In the genomic region with DNA sequence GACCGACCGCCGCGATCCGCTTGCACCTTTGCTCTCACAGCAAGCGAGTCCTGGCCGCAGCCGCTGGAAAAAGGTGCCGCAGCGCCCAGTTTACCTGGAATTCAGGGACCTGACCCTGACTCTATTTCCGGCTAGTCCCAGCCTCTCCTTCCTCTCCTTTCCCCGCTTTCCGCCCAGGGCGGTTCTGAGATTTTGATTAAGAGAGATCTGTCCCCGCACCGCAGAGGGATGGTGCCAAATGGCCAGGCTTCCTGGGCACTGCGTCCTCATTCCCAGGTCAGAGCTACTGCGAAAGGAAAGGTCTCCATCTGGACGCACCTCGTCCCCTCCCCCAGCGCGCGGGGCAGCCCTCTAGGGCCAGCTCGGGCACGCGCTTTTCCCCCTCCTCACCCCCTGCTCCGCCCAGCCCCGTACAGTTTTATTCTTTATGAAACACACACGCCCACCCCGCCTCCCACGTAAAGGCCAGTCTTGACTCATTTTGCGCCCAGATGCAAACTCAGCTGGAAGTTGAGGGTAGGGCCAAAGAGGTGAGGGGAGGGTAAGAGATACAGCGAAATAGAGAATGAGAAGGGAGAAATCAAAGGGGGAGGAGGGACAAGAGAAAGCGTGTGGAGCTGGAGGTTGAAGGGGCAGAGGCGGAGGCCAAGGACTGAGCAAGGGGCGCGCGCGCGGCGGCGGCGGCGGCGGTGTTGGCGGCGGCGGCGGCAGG, we compare ENCODE assay signal across 9 cellular contexts.
DNase-seq lines count a peak whose midpoint lies in the region; ATAC-seq and TF ChIP-seq lines count a peak whose summit lies in the region.
"Had no signal": no experiment of that assay in that cellular context is flagged by ENCODE, and none has a peak within 500 bp of the region (broad histone marks: within the 10 kb centered on the region; RNA-seq: fewer than 3 reads in every experiment).

No MANE protein-coding gene starts in this region.

- ATAC-seq in HG02870 (IDR thresholded peaks at IDR 0.05; ENCODE audit: unreplicated experiment) (peak; percentile 55), lung (ENCODE audit: insufficient read depth, low FRiP score) (no peak), GM18520 (IDR thresholded peaks at IDR 0.05; ENCODE audit: unreplicated experiment) (no peak), GM19463 (IDR thresholded peaks at IDR 0.05; ENCODE audit: unreplicated experiment) (no peak)
- ATAC-seq: GM12878 had no signal

- H3K4me3 ChIP-seq in AG10803 (ENCODE audit: low read length) = peak overlapping the region; percentile 53
- peak overlapping the region; percentile 47 for H3K4me3 ChIP-seq in brain microvascular endothelial cell (ENCODE audit: low read depth, low read length)
- peak overlapping the region; percentile 11 for H3K4me3 ChIP-seq in lung
- H3K4me3 ChIP-seq: GM12878 had no signal

- TF ChIP-seq CTCF in AG10803 (conservative IDR thresholded peaks at IDR 0.05; ENCODE audit: low read length) (no peak), brain microvascular endothelial cell (IDR thresholded peaks at IDR 0.05; ENCODE audit: low read depth, low read length, missing control alignments) (no peak), lung (IDR thresholded peaks at IDR 0.05; ENCODE audit: control extremely low read depth, extremely low read depth) (no peak)

- peaks cover 70% of the 10 kb centered on the region for H3K27me3 ChIP-seq in brain microvascular endothelial cell (replicated peaks)
- H3K27me3 ChIP-seq in lung (ENCODE audit: control insufficient read depth, insufficient read depth) = peaks cover 27% of the 10 kb centered on the region

- no peaks in the 10 kb centered on the region for H3K36me3 ChIP-seq in brain microvascular endothelial cell (replicated peaks)
- H3K36me3 ChIP-seq in lung (ENCODE audit: control insufficient read depth in 2 of 2, insufficient read depth in 2 of 2, low read length in 2 of 2) = no peaks in the 10 kb centered on the region

- H3K27ac ChIP-seq in brain microvascular endothelial cell (no peak overlapping the region), lung (ENCODE audit: low read depth in 1 of 2, low read length in 1 of 2) (peak overlapping the region in 1 of 2 donors; percentile 68)

- WGBS in lung, 2 donors = 2% methylated on average over 48 to 49 of the region's 49 CpGs

- in situ Hi-C loops in brain microvascular endothelial cell (cut with HindIII; ENCODE audit: low pct_ligation_motif_present, low sequenced_read_pairs) = no loop called here

- no peak for DNase-seq in AG10803 (ENCODE audit: low read depth)
- no peak for DNase-seq in brain microvascular endothelial cell
- no peak for DNase-seq in lung (ENCODE audit: low spot score)
- no peak for DNase-seq in DMS79 (lab: John Stamatoyannopoulos, UW)
- no peak for DNase-seq in SKM-1 treated with dmso at 0.1 percent for 144 hours (lab: John Stamatoyannopoulos, UW; ENCODE audit: unreplicated experiment)

- peaks cover 0 to 7% of the 10 kb centered on the region in 2 donors for H3K9me3 ChIP-seq in lung (ENCODE audit: control insufficient read depth in 2 of 2, insufficient read depth in 1 of 2, low read length in 1 of 2)

- peaks cover 0 to 16% of the 10 kb centered on the region in 2 donors for H3K4me1 ChIP-seq in lung (ENCODE audit: control insufficient read depth in 2 of 2, insufficient read depth in 2 of 2, low read length in 2 of 2)
